16 cellular contexts compared by ENCODE assay signal in genomic region chr4:181150173-181150572, GRCh38.
A peak's percentile ranks its signal among the peaks of the same experiment; 100 is the strongest.
DNase-seq lines count a peak whose midpoint lies in the region; ATAC-seq and TF ChIP-seq lines count a peak whose summit lies in the region.
"Had no signal": no experiment of that assay in that cellular context is flagged by ENCODE, and none has a peak within 500 bp of the region (broad histone marks: within the 10 kb centered on the region; RNA-seq: fewer than 3 reads in every experiment).

No MANE protein-coding gene starts in this region.

- POLR2A ChIA-PET in SK-N-SH (lab: Yijun Ruan, JAX), result no interaction called here

- no peaks in the 10 kb centered on the region for H4K20me1 ChIP-seq in SK-N-SH (ENCODE audit: insufficient read depth)

- no peak overlapping the region for H3K4me2 ChIP-seq in SK-N-SH

- no peak overlapping the region for H3K27ac ChIP-seq in SK-N-SH (ENCODE audit: low read depth in 2 of 2, low read length in 1 of 2)
- H3K27ac ChIP-seq: gastrocnemius medialis, pancreas had no signal

- TF ChIP-seq RAD21 in SK-N-SH (IDR thresholded peaks at IDR 0.05; ENCODE audit: low read length), result no peak

- 7% methylated on average over 4 of the region's 4 CpGs for WGBS in SK-N-SH (ENCODE audit: low lambda C conversion rate)

- H3K79me2 ChIP-seq in SK-N-SH (ENCODE audit: insufficient read depth), result no peaks in the 10 kb centered on the region

- no peak overlapping the region for H3K4me3 ChIP-seq in SK-N-SH (ENCODE audit: low read depth in 2 of 2, low read length in 1 of 2)
- no peak overlapping the region for H3K4me3 ChIP-seq in mucosa of descending colon
- H3K4me3 ChIP-seq: gastrocnemius medialis, K562, pancreas had no signal

- peak; percentile 44 for DNase-seq in SK-N-SH
- peak; percentile 12 for DNase-seq in NCI-H2081 treated with DMSO at 0.1 percent for 48 hours (lab: John Stamatoyannopoulos, UW)
- peak; percentile 19 for DNase-seq in SK-N-DZ (ENCODE audit: low spot score)
- peak; percentile 85 for DNase-seq in renal cortical epithelial cell (ENCODE audit: low read depth)
- no peak for DNase-seq in T-helper 9 cell
- no peak for DNase-seq in mucosa of descending colon
- DNase-seq: activated CD4-positive, alpha-beta T cell treated with anti-CD3 and anti-CD28 coated beads, Interleukin-2, amount 50 U/mL, for 4 hours; cortex of kidney; gastrocnemius medialis; NCI-H526 treated with DMSO at 0.1 percent for 48 hours; pancreas; stimulated activated CD4-positive, alpha-beta T cell treated with anti-CD3 and anti-CD28 coated beads, Interleukin-4, amount 100 ng/mL, for 1 hour; T-cell had no signal

- H3K9me2 ChIP-seq in SK-N-SH, result no peaks in the 10 kb centered on the region

- H3K9ac ChIP-seq in SK-N-SH, result no peak overlapping the region

- no peak for ATAC-seq in SK-N-SH treated with all-trans-retinoic acid at 6 μM for 48 hours
- no peak for ATAC-seq in HG02981 (IDR thresholded peaks at IDR 0.05; ENCODE audit: unreplicated experiment)
- no peak for ATAC-seq in mucosa of descending colon
- ATAC-seq: gastrocnemius medialis, K562, pancreas, T-cell had no signal

- H3F3A ChIP-seq in SK-N-SH (replicated peaks; ENCODE audit: insufficient read depth), result no peaks in the 10 kb centered on the region

- H2AFZ ChIP-seq in SK-N-SH (ENCODE audit: low read depth), result no peak overlapping the region

- H3K9me3 ChIP-seq in SK-N-SH (no peaks in the 10 kb centered on the region), mucosa of descending colon (no peaks in the 10 kb centered on the region)
- H3K9me3 ChIP-seq: gastrocnemius medialis, pancreas had no signal

- H3K4me1 ChIP-seq in SK-N-SH (ENCODE audit: control insufficient read depth in 1 of 2, insufficient read depth in 2 of 2, low read depth in 1 of 2, low read length in 1 of 2) (peaks cover 0 to 12% of the 10 kb centered on the region in 2 experiments; a peak in 2 of 4 replicates), mucosa of descending colon (ENCODE audit: low read depth) (no peaks in the 10 kb centered on the region)
- H3K4me1 ChIP-seq: gastrocnemius medialis, pancreas had no signal

- H3K27me3 ChIP-seq in SK-N-SH (ENCODE audit: insufficient read depth), result no peaks in the 10 kb centered on the region
- H3K27me3 ChIP-seq: gastrocnemius medialis, pancreas had no signal

- CTCF ChIA-PET in SK-N-SH (lab: Yijun Ruan, JAX), result interaction anchor here (0.7 to 1.5 kb wide), 2 partner anchors 130 to 378 kb away, joined by 3 to 8 read pairs; no protein-coding TSS in a partner anchor

- TF ChIP-seq CTCF in SK-N-SH (IDR thresholded peaks at IDR 0.05) (no peak), mucosa of descending colon (IDR thresholded peaks at IDR 0.05) (no peak)

- peak in 1 of 2 experiments; percentile 42; a peak in 1 of 4 replicates for TF ChIP-seq EP300 in SK-N-SH (IDR thresholded peaks at IDR 0.05; ENCODE audit: borderline replicate concordance in 1 of 2, low read depth in 1 of 2, low read length in 1 of 2)

- intact Hi-C loops in mucosa of descending colon (cut with DNase I, micrococcal nuclease), result no loop called here

- H3K36me3 ChIP-seq in SK-N-SH (replicated peaks in 1 of 2; ENCODE audit: control insufficient read depth in 1 of 2, insufficient read depth in 2 of 2, low read length in 1 of 2) (no peaks in the 10 kb centered on the region), mucosa of descending colon (ENCODE audit: low read depth) (no peaks in the 10 kb centered on the region)
- H3K36me3 ChIP-seq: gastrocnemius medialis, pancreas had no signal

TF ChIP-seq in SK-N-SH, 30 proteins besides CTCF, POLR2A, EP300 and RAD21 (continues in another document):
- TF ChIP-seq GABPA (IDR thresholded peaks at IDR 0.05; ENCODE audit: low read depth) (no peak), FOXM1 (IDR thresholded peaks at IDR 0.05; ENCODE audit: low read depth) (no peak), CHD2 (IDR thresholded peaks at IDR 0.05; ENCODE audit: low read length, partially characterized antibody) (no peak), PBX3 (IDR thresholded peaks at IDR 0.05) (no peak), RFX5 (IDR thresholded peaks at IDR 0.05; ENCODE audit: low read length) (no peak), USF1 (IDR thresholded peaks at IDR 0.05; ENCODE audit: borderline replicate concordance, low read depth) (no peak), MEF2A (IDR thresholded peaks at IDR 0.05; ENCODE audit: borderline replicate concordance, low read depth) (no peak), ELF1 (IDR thresholded peaks at IDR 0.05) (no peak), SMC3 (IDR thresholded peaks at IDR 0.05; ENCODE audit: low read depth, low read length) (no peak)

TF ChIP-seq in SK-N-SH treated with all-trans-retinoic acid at 6 μM for 48 hours, 23 proteins besides CTCF, POLR2A, EP300 and RAD21:
- TF ChIP-seq RARB (CRISPR knock-in tag; IDR thresholded peaks at IDR 0.05) (no peak), ZFP30 (CRISPR knock-in tag; IDR thresholded peaks at IDR 0.05) (no peak), ZC3H10 (CRISPR knock-in tag; IDR thresholded peaks at IDR 0.05) (no peak), CSRNP3 (CRISPR knock-in tag; IDR thresholded peaks at IDR 0.05) (no peak), ARNTL (CRISPR knock-in tag; IDR thresholded peaks at IDR 0.05; ENCODE audit: borderline replicate concordance, low read depth) (no peak), PATZ1 (CRISPR knock-in tag; IDR thresholded peaks at IDR 0.05; ENCODE audit: borderline replicate concordance) (no peak), POU6F1 (CRISPR knock-in tag; IDR thresholded peaks at IDR 0.05; ENCODE audit: borderline replicate concordance, low read depth) (no peak), GLIS3 (CRISPR knock-in tag; IDR thresholded peaks at IDR 0.05) (no peak), ZNF565 (CRISPR knock-in tag; conservative IDR thresholded peaks at IDR 0.05; ENCODE audit: low read depth) (no peak), ZNF70 (CRISPR knock-in tag; IDR thresholded peaks at IDR 0.05) (no peak), SNAI2 (CRISPR knock-in tag; IDR thresholded peaks at IDR 0.05) (no peak)

Comparison
In these comparisons a context has a peak if more than half of its experiments do, and no peak if none do; other contexts are left out.
1. DNase-seq: peak in SK-N-SH (single experiment), NCI-H2081 treated with DMSO at 0.1 percent for 48 hours (single experiment), SK-N-DZ (single experiment) and renal cortical epithelial cell (single experiment); none in T-helper 9 cell (single experiment) and mucosa of descending colon (0 of 3).